1 cellular context compared by ENCODE assay signal in the genomic region with DNA sequence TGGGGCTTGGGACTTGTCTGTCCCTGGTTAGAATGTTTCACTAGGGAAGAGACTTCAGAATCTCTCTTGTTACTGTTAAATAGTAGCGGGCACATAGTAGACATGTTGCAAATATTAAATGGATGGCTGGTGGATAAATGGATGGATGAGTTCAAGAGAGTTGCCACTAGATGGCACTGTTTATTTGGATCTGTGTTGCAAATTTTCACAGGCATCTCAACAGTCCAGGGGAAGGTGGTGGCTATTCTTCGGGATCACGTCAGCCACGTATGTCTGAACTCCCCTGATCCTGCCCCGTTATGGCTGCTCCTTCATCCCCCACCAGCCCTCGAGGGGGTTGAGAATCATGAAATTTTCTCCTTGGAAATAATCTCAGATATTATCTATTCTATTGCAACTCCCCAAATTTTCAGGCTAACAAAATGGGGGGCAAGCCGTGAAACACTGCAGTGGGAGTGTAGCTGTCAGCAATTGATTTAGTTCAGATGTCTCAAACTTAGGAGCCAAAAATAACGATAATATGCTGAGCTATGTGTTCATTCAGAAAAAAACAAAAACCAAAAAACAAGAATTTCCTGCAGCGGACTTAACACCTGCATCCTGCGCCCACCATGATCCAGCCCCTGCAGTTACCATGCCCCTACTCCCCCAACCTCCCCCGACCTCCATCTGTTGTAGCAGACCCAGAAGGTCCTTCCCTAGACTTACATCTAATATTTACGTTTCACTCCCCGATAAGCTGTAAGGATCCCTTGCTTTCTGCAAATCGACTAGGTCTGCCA.
TF ChIP-seq lines count a peak whose summit lies in the region.

No MANE protein-coding gene starts in this region.

TF ChIP-seq in H1, 55 proteins besides CTCF, POLR2A, EP300 and RAD21 (continued from another document):
- TF ChIP-seq CEBPB (IDR thresholded peaks at IDR 0.05; ENCODE audit: low read depth, low read length) (no peak), CBX5 (IDR thresholded peaks at IDR 0.05; ENCODE audit: low read depth, low read length) (no peak), CREB1 (IDR thresholded peaks at IDR 0.05) (no peak)
